ENCODE assay signal across 1 cellular context in genomic region chr1:35838693-35839245, GRCh38.
A peak's percentile ranks its signal among the peaks of the same experiment; 100 is the strongest.
TF ChIP-seq lines count a peak whose summit lies in the region.

No MANE protein-coding gene starts in this region.

TF ChIP-seq in K562, 482 proteins besides CTCF, POLR2A, EP300 and RAD21:
- peak; percentile 95 for TF ChIP-seq CEBPB (tag; IDR thresholded peaks at IDR 0.05)
- peak; percentile 41; the same call in 1 of the 2 replicates for TF ChIP-seq CEBPG (CRISPR knock-in tag; IDR thresholded peaks at IDR 0.05)
- TF ChIP-seq CEBPG (tag; conservative IDR thresholded peaks at IDR 0.05 in 1 of 2, IDR thresholded peaks at IDR 0.05 in 1 of 2) = peak; percentile 78 to 97
- no peak for TF ChIP-seq GABPB2 (CRISPR knock-in tag; conservative IDR thresholded peaks at IDR 0.05)
